Comparison of ENCODE assay signal across 10 cellular contexts in the genomic region with DNA sequence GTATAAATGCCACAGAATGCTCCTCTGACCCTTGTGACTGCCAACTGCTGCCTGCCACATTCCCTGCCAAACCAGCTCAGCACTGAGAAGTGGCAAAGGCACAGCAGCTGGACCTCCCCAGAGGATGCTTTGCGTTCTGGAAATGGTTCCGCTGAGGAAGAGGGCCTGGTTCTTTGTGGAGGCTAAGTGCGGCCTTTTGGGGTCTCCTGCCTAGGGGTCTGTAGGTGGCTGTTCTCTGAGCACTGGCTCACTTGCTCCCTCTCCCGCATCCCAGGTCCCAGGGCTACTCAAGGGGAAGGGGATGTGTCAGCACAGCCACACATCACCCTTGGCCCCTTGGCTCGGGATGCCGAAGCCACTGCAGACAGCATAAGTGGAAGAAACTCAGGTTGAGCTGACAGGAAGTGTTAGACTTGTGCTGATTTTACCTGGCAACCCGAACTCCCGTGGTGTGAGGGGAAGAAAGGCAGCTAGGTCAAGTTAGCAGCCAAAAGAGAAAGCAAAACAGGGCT. TPM values are rescaled to one million over a fixed set of nuclear protein-coding genes. Genes with fewer than 3 reads are reported as not detected.
DNase-seq lines count a peak whose midpoint lies in the region; ATAC-seq, FAIRE-seq and TF ChIP-seq lines count a peak whose summit lies in the region.
"Had no signal": no experiment of that assay in that cellular context is flagged by ENCODE, and none has a peak within 500 bp of the region (broad histone marks: within the 10 kb centered on the region; RNA-seq: fewer than 3 reads in every experiment).

No MANE protein-coding gene starts in this region.

- H2BK12ac ChIP-seq in H1 (ENCODE audit: low read depth, low read length), result no peak overlapping the region

- H3K9me3 ChIP-seq in H1 (ENCODE audit: insufficient read depth in 2 of 2, low read depth in 1 of 2, low read length in 1 of 2), result no peaks in the 10 kb centered on the region
- peaks cover 6% of the 10 kb centered on the region for H3K9me3 ChIP-seq in skeletal muscle satellite cell (replicated peaks; ENCODE audit: low read length)

- H3K4me1 ChIP-seq in H1 (replicated peaks in 1 of 4; ENCODE audit: control insufficient read depth in 3 of 4, insufficient read depth in 4 of 4, low read length in 3 of 4) (peaks cover 0 to 7% (median 3%) of the 10 kb centered on the region in 4 experiments; a peak in 3 of 7 replicates), skeletal muscle satellite cell (ENCODE audit: control insufficient read depth, insufficient read depth, low read length) (peaks cover 18% of the 10 kb centered on the region)

- H3K4me3 ChIP-seq in H1 (ENCODE audit: extremely low read depth in 1 of 4, insufficient read depth in 2 of 4, low read depth in 3 of 4, low read length in 4 of 4) (no peak overlapping the region), skeletal muscle satellite cell (ENCODE audit: low read length) (peak overlapping the region; percentile 6)

- no peak for TF ChIP-seq POLR2A in H1 (IDR thresholded peaks at IDR 0.05; ENCODE audit: control extremely low read depth in 1 of 2, low read depth in 2 of 2, low read length in 2 of 2)

- WGBS in H1 (ENCODE audit: extremely low coverage in 1 of 2, insufficient coverage in 1 of 2, insufficient read length in 1 of 2, insufficient replicate concordance in 2 of 2, low coverage in 1 of 2, low lambda C conversion rate in 2 of 2, missing lambda C conversion rate in 1 of 2), 2 experiments, result 83% methylated on average over 8 of the region's 8 CpGs; no CpG with 5 or more reads in 1 of the 2 experiments

- H3K27me3 Mint-ChIP-seq in IgD-negative memory B cell, result peaks cover 4% of the 10 kb centered on the region
- no peaks in the 10 kb centered on the region for H3K27me3 Mint-ChIP-seq in activated CD8-positive, alpha-beta memory T cell treated with anti-CD3 and anti-CD28 coated beads, Interleukin-2, amount 10 ng/mL, durations not matched to agents 7 days and 5 days
- no peaks in the 10 kb centered on the region for H3K27me3 Mint-ChIP-seq in glutamatergic neuron (ENCODE audit: unreplicated experiment)

- H3K4me2 ChIP-seq in H1 (ENCODE audit: insufficient read depth in 1 of 2, low read depth in 2 of 2, low read length in 2 of 2), result no peak overlapping the region
- H3K4me2 ChIP-seq in skeletal muscle satellite cell (ENCODE audit: low read length), result peak overlapping the region; percentile 46

- 0 out of 2 replicates have a peak overlapping the region, but pooled peaks have one; percentile 31 for H2BK15ac ChIP-seq in H1 (ENCODE audit: low read length)

- peak; percentile 87 for ATAC-seq in activated CD8-positive, alpha-beta memory T cell treated with anti-CD3 and anti-CD28 coated beads, Interleukin-2, amount 10 ng/mL, durations not matched to agents 7 days and 5 days
- ATAC-seq in GM21528 (IDR thresholded peaks at IDR 0.05; ENCODE audit: low FRiP score, unreplicated experiment), result no peak
- no peak for ATAC-seq in GM18907 (IDR thresholded peaks at IDR 0.05; ENCODE audit: unreplicated experiment)

- H2AFZ ChIP-seq in H1 (ENCODE audit: low read length), result peak overlapping the region; percentile 87

- DNase-seq in activated CD8-positive, alpha-beta memory T cell treated with anti-CD3 and anti-CD28 coated beads, Interleukin-2, amount 10 ng/mL, durations not matched to agents 7 days and 5 days, result peak; percentile 78
- DNase-seq in H1 (ENCODE audit: low read depth in 1 of 2, low spot score in 2 of 2) (no peak), NCI-H1048 (lab: John Stamatoyannopoulos, UW) (no peak), glutamatergic neuron (no peak)
- DNase-seq: NCI-H2171, WERI-Rb-1 had no signal

- H3K4ac ChIP-seq in H1 (replicated peaks; ENCODE audit: insufficient read length, low read depth, low read length), result no peak overlapping the region

- FAIRE-seq in H1 (lab: Jason Lieb, UNC), result no peak

- CTCF ChIA-PET in activated CD8-positive, alpha-beta memory T cell treated with anti-CD3 and anti-CD28 coated beads, Interleukin-2, amount 10 ng/mL, durations not matched to agents 7 days and 5 days (lab: Charles Lee), result interaction anchor here (0.8 to 5.5 kb wide), 28 partner anchors 9 to 370 kb away, joined by 3 to 62 read pairs (median 4); a partner anchor contains a TSS
- CTCF ChIA-PET in H1 (lab: Charles Lee; ENCODE audit: partially characterized antibody), result interaction anchor here (0.7 to 4.4 kb wide), 15 partner anchors 9 to 349 kb away, joined by 3 to 26 read pairs (median 3); no protein-coding TSS in a partner anchor

- H4K20me1 ChIP-seq in H1 (replicated peaks in 1 of 2; ENCODE audit: control insufficient read depth in 1 of 2, insufficient read depth in 2 of 2, low read length in 2 of 2), result no peaks in the 10 kb centered on the region

- POLR2A ChIA-PET in H1 (lab: Charles Lee; ENCODE audit: partially characterized antibody), result no interaction called here

- no peak overlapping the region for H3K18ac ChIP-seq in H1 (ENCODE audit: extremely low read depth, low read length)

- H3K4me1 Mint-ChIP-seq in IgD-negative memory B cell (no peaks in the 10 kb centered on the region), glutamatergic neuron (ENCODE audit: low read depth, unreplicated experiment) (peaks cover 4% of the 10 kb centered on the region)
- H3K4me1 Mint-ChIP-seq in activated CD8-positive, alpha-beta memory T cell treated with anti-CD3 and anti-CD28 coated beads, Interleukin-2, amount 10 ng/mL, durations not matched to agents 7 days and 5 days, result peaks cover 20% of the 10 kb centered on the region

- H3K9me3 Mint-ChIP-seq in IgD-negative memory B cell, result peaks cover 3 to 17% (median 12%) of the 10 kb centered on the region in 3 donors
- H3K9me3 Mint-ChIP-seq in activated CD8-positive, alpha-beta memory T cell treated with anti-CD3 and anti-CD28 coated beads, Interleukin-2, amount 10 ng/mL, durations not matched to agents 7 days and 5 days (ENCODE audit: low read depth), result peaks cover 19% of the 10 kb centered on the region
- H3K9me3 Mint-ChIP-seq in glutamatergic neuron (ENCODE audit: unreplicated experiment), result peaks cover 3% of the 10 kb centered on the region

- no peak for TF ChIP-seq CTCF in H1 (IDR thresholded peaks at IDR 0.05; ENCODE audit: control extremely low read depth in 1 of 3, insufficient read depth in 1 of 3, low read depth in 1 of 3, low read length in 3 of 3)
- TF ChIP-seq CTCF in glutamatergic neuron (IDR thresholded peaks at IDR 0.05; ENCODE audit: partially characterized antibody, unreplicated experiment), result no peak

- H2BK120ac ChIP-seq in H1 (replicated peaks; ENCODE audit: low read depth, low read length), result no peak overlapping the region

- H3K79me1 ChIP-seq in H1 (ENCODE audit: low read depth, low read length), result no peaks in the 10 kb centered on the region

- H3K56ac ChIP-seq in H1 (replicated peaks; ENCODE audit: insufficient read length, low read depth, low read length), result no peak overlapping the region

- no peaks in the 10 kb centered on the region for H3K36me3 Mint-ChIP-seq in IgD-negative memory B cell
- H3K36me3 Mint-ChIP-seq in activated CD8-positive, alpha-beta memory T cell treated with anti-CD3 and anti-CD28 coated beads, Interleukin-2, amount 10 ng/mL, durations not matched to agents 7 days and 5 days, result peaks cover 19% of the 10 kb centered on the region
- H3K36me3 Mint-ChIP-seq in glutamatergic neuron (ENCODE audit: unreplicated experiment), result peaks cover 4% of the 10 kb centered on the region

- no peak overlapping the region for H4K5ac ChIP-seq in H1 (ENCODE audit: insufficient read length, low read depth, low read length)

- no peak overlapping the region for H3K14ac ChIP-seq in H1 (ENCODE audit: insufficient read length)

- no peak overlapping the region for H4K8ac ChIP-seq in H1 (ENCODE audit: extremely low read depth, insufficient read depth, low read length)

- H3K4me3 Mint-ChIP-seq in IgD-negative memory B cell (peak overlapping the region in 1 of 4 donors; percentile 84), glutamatergic neuron (ENCODE audit: unreplicated experiment) (no peak overlapping the region)
- peak overlapping the region; percentile 62 for H3K4me3 Mint-ChIP-seq in activated CD8-positive, alpha-beta memory T cell treated with anti-CD3 and anti-CD28 coated beads, Interleukin-2, amount 10 ng/mL, durations not matched to agents 7 days and 5 days

- H3K23ac ChIP-seq in H1 (ENCODE audit: insufficient read length), result no peak overlapping the region

- H3K36me3 ChIP-seq in H1 (ENCODE audit: control insufficient read depth in 2 of 4, insufficient read depth in 4 of 4, low read length in 3 of 4) (no peaks in the 10 kb centered on the region), skeletal muscle satellite cell (ENCODE audit: insufficient read depth, low read length) (no peaks in the 10 kb centered on the region)
- H3K36me3 ChIP-seq: WERI-Rb-1 had no signal

- no peak overlapping the region for H3K27ac ChIP-seq in H1 (ENCODE audit: low read depth, low read length)
- H3K27ac ChIP-seq: WERI-Rb-1 had no signal

- H4K91ac ChIP-seq in H1 (replicated peaks; ENCODE audit: insufficient read length, low read length), result no peak overlapping the region

- no peak overlapping the region for H2BK5ac ChIP-seq in H1 (ENCODE audit: low read depth, low read length)

- no peak for TF ChIP-seq RAD21 in H1 (IDR thresholded peaks at IDR 0.05 in 1 of 2, conservative IDR thresholded peaks at IDR 0.05 in 1 of 2; ENCODE audit: low read depth in 2 of 2, low read length in 2 of 2)

- H3K9ac ChIP-seq in H1 (replicated peaks in 1 of 4; ENCODE audit: extremely low read depth in 1 of 4, low read depth in 3 of 4, low read length in 3 of 4) (no peak overlapping the region), skeletal muscle satellite cell (ENCODE audit: low read depth, low read length) (peak overlapping the region; percentile 64)

- peak overlapping the region in 2 of 3 donors; percentile 69 to 71 for H3K27ac Mint-ChIP-seq in IgD-negative memory B cell
- H3K27ac Mint-ChIP-seq in activated CD8-positive, alpha-beta memory T cell treated with anti-CD3 and anti-CD28 coated beads, Interleukin-2, amount 10 ng/mL, durations not matched to agents 7 days and 5 days, result peak overlapping the region; percentile 98
- H3K27ac Mint-ChIP-seq in glutamatergic neuron (ENCODE audit: unreplicated experiment), result no peak overlapping the region

- no peaks in the 10 kb centered on the region for H3K27me3 ChIP-seq in H1 (replicated peaks in 1 of 4; ENCODE audit: control insufficient read depth in 3 of 4, extremely low read depth in 1 of 4, insufficient read depth in 3 of 4, low read length in 3 of 4)
- H3K27me3 ChIP-seq in skeletal muscle satellite cell (ENCODE audit: control insufficient read depth, insufficient read depth, low read length), result no peaks in the 10 kb centered on the region

- no peaks in the 10 kb centered on the region for H3K23me2 ChIP-seq in H1 (ENCODE audit: low read depth, low read length)

- H2AK5ac ChIP-seq in H1 (ENCODE audit: low read depth, low read length), result no peak overlapping the region

- no peak for TF ChIP-seq EP300 in H1 (IDR thresholded peaks at IDR 0.05; ENCODE audit: borderline replicate concordance in 1 of 2, low read depth in 2 of 2, low read length in 2 of 2)

- H2BK20ac ChIP-seq in H1 (ENCODE audit: low read length), result no peak overlapping the region

- no peaks in the 10 kb centered on the region for H3K79me2 ChIP-seq in H1 (ENCODE audit: control insufficient read depth in 1 of 2, insufficient read depth in 2 of 2, low read length in 2 of 2)

RNA-seq across cellular contexts. Expression of a gene that starts 56.8 kb away (rescaled TPM):
- 4.1 TPM for polyA plus RNA-seq in IgD-negative memory B cell
- 1 to 10 TPM; 6.9 to 9.0 TPM for total RNA-seq in activated CD8-positive, alpha-beta memory T cell treated with anti-CD3 and anti-CD28 coated beads, Interleukin-2, amount 10 ng/mL, durations not matched to agents 7 days and 5 days
- 13.6 and 15.6 TPM in 2 replicates for total RNA-seq in H1 (2021; fragmentation: NEBNext Ultra II Directional; extraction: Animal tissue kit (Norgen Biotek cat#: 25700))
- polyA plus RNA-seq in H1 (2011; rRNA removed), result 35.7 and 40.1 TPM in 2 replicates
- 22.8 TPM for polyA plus RNA-seq in H1 (2011; cell fraction: cytosol; rRNA removed)
- 26.6 TPM for polyA plus RNA-seq in H1 (2011; cell fraction: nucleus; rRNA removed)
- 10.8 to 18.8 TPM (median 17.0 TPM) in 4 replicates for polyA plus RNA-seq in H1 (2012, experiment 1 of 2)
- 17.7 TPM for polyA plus RNA-seq in H1 (2012, experiment 2 of 2)
- 17.7 TPM for polyA plus RNA-seq in H1 (2013, experiment 1 of 2)
- 19.1 TPM for polyA plus RNA-seq in H1 (2013, experiment 2 of 2)
- polyA minus RNA-seq in H1 (2011; rRNA and poly(A)+ RNA removed), result 17.0 and 17.2 TPM in 2 replicates
- 9.2 TPM for polyA minus RNA-seq in H1 (2011; cell fraction: cytosol; rRNA and poly(A)+ RNA removed)
- polyA minus RNA-seq in H1 (2011; cell fraction: nucleus; rRNA and poly(A)+ RNA removed), result 8.1 TPM
- 7.9 and 11.4 TPM in 2 replicates for total RNA-seq in skeletal muscle satellite cell (2012; rRNA removed)
- 31.1 TPM for total RNA-seq in glutamatergic neuron (ENCODE audit: unreplicated experiment)
